ENCODE assay signal across 8 cellular contexts in genomic region chr16:21598676-21599157, GRCh38. TPM values are rescaled to one million over a fixed set of nuclear protein-coding genes. Genes with fewer than 3 reads are reported as not detected.
DNase-seq lines count a peak whose midpoint lies in the region; ATAC-seq and TF ChIP-seq lines count a peak whose summit lies in the region.

No MANE protein-coding gene starts in this region.

- H3K79me1 ChIP-seq in trophoblast cell (ENCODE audit: low read length) = peaks cover 10% of the 10 kb centered on the region

- peak overlapping the region; percentile 98 for H4K8ac ChIP-seq in trophoblast cell (ENCODE audit: low read depth, low read length)

- no CpG with 5 or more reads among the region's 17 CpGs for WGBS in trophoblast cell (ENCODE audit: extremely low coverage, insufficient coverage, insufficient read length)

- no peaks in the 10 kb centered on the region for H3K36me3 Mint-ChIP-seq in activated T-helper 17 cell treated with anti-CD3 and anti-CD28 coated beads, Interleukin-2, amount 50 U/mL, for 72 hours (ENCODE audit: low read depth)

- TF ChIP-seq CTCF in cardiac muscle cell (IDR thresholded peaks at IDR 0.05; ENCODE audit: low read depth, low read length) = no peak

- TF ChIP-seq EP300 in Ishikawa (IDR thresholded peaks at IDR 0.05; ENCODE audit: borderline replicate concordance) = no peak

- no peak overlapping the region for H3K23ac ChIP-seq in trophoblast cell (ENCODE audit: low read length)

- peak overlapping the region; percentile 97 for H3K14ac ChIP-seq in trophoblast cell (ENCODE audit: low read length)

- no peaks in the 10 kb centered on the region for H3K9me3 ChIP-seq in cardiac muscle cell (ENCODE audit: low read depth)
- H3K9me3 ChIP-seq in trophoblast cell (ENCODE audit: insufficient read depth, low read depth, low read length) = no peaks in the 10 kb centered on the region

- no peaks in the 10 kb centered on the region for H3K27me3 Mint-ChIP-seq in activated T-helper 17 cell treated with anti-CD3 and anti-CD28 coated beads, Interleukin-2, amount 50 U/mL, for 72 hours

- DNase-seq in GF-D8 (lab: John Stamatoyannopoulos, UW) (peak; percentile 12), cardiac muscle cell (ENCODE audit: low read depth in 1 of 2, low spot score in 1 of 2) (peak in 1 of 2 donors; percentile 37), trophoblast cell (no peak), epidermal melanocyte (ENCODE audit: insufficient read length, low spot score) (no peak), DMS114 treated with DMSO at 0.1 percent for 48 hours (lab: John Stamatoyannopoulos, UW; ENCODE audit: unreplicated experiment) (no peak), occipital lobe (lab: John Stamatoyannopoulos, UW) (no peak)

- H3K4me3 ChIP-seq in cardiac muscle cell = peak overlapping the region; percentile 97
- peak overlapping the region; percentile 92 for H3K4me3 ChIP-seq in trophoblast cell (ENCODE audit: low read depth, low read length)

- peak; percentile 6 for ATAC-seq in activated T-helper 17 cell treated with anti-CD3 and anti-CD28 coated beads, Interleukin-2, amount 50 U/mL, for 72 hours (replicated peaks)

- H4K12ac ChIP-seq in trophoblast cell (ENCODE audit: low read depth, low read length) = peak overlapping the region; percentile 98

- H3K4me3 Mint-ChIP-seq in activated T-helper 17 cell treated with anti-CD3 and anti-CD28 coated beads, Interleukin-2, amount 50 U/mL, for 72 hours = peak overlapping the region; percentile 91

- peak overlapping the region; percentile 79 for H2BK5ac ChIP-seq in trophoblast cell (ENCODE audit: low read depth, low read length, poor library complexity)

- peak overlapping the region; percentile 85 for H2BK120ac ChIP-seq in trophoblast cell (ENCODE audit: insufficient read depth, low read length, poor library complexity)

- H4K91ac ChIP-seq in trophoblast cell (ENCODE audit: low read depth, low read length) = peak overlapping the region; percentile 96

- H3K4me1 ChIP-seq in cardiac muscle cell (ENCODE audit: low read depth) (peaks cover 9% of the 10 kb centered on the region), trophoblast cell (ENCODE audit: control insufficient read depth in 1 of 2, insufficient read depth in 2 of 2, low read length in 2 of 2) (peaks cover 0 to 5% of the 10 kb centered on the region in 2 experiments)

- peak overlapping the region; percentile 94 for H3K27ac Mint-ChIP-seq in activated T-helper 17 cell treated with anti-CD3 and anti-CD28 coated beads, Interleukin-2, amount 50 U/mL, for 72 hours

- H3K27ac ChIP-seq in cardiac muscle cell (peak overlapping the region; percentile 97), trophoblast cell (ENCODE audit: low read depth, low read length) (peak overlapping the region; percentile 59)

- TF ChIP-seq RAD21 in Ishikawa (IDR thresholded peaks at IDR 0.05; ENCODE audit: low read depth) = no peak

- H3K36me3 ChIP-seq in cardiac muscle cell = no peaks in the 10 kb centered on the region
- no peaks in the 10 kb centered on the region for H3K36me3 ChIP-seq in trophoblast cell (ENCODE audit: control insufficient read depth in 1 of 2, insufficient read depth in 2 of 2, low read length in 2 of 2)

- H3K18ac ChIP-seq in trophoblast cell (ENCODE audit: low read length) = peak overlapping the region; percentile 94

- H3K4me1 Mint-ChIP-seq in activated T-helper 17 cell treated with anti-CD3 and anti-CD28 coated beads, Interleukin-2, amount 50 U/mL, for 72 hours = peaks cover 26% of the 10 kb centered on the region

- H3K4ac ChIP-seq in trophoblast cell (ENCODE audit: low read depth, low read length) = peak overlapping the region; percentile 90

- H3K9ac ChIP-seq in trophoblast cell (ENCODE audit: low read length) = peak overlapping the region; percentile 91

- H2BK12ac ChIP-seq in trophoblast cell (ENCODE audit: low read length) = peak overlapping the region; percentile 41

- peak overlapping the region; percentile 86 for H2AK5ac ChIP-seq in trophoblast cell (ENCODE audit: low read length)

- H3K4me2 ChIP-seq in trophoblast cell (ENCODE audit: low read length) = peak overlapping the region; percentile 79

- H3K27me3 ChIP-seq in cardiac muscle cell (no peaks in the 10 kb centered on the region), trophoblast cell (ENCODE audit: insufficient read depth, low read length) (no peaks in the 10 kb centered on the region)

- H3K9me3 Mint-ChIP-seq in activated T-helper 17 cell treated with anti-CD3 and anti-CD28 coated beads, Interleukin-2, amount 50 U/mL, for 72 hours = no peaks in the 10 kb centered on the region

- H3K79me2 ChIP-seq in trophoblast cell (ENCODE audit: control insufficient read depth, insufficient read depth, low read length, poor library complexity) = peaks cover 10% of the 10 kb centered on the region

- H2AFZ ChIP-seq in trophoblast cell (ENCODE audit: insufficient read depth, low read length, poor library complexity) = peak overlapping the region; percentile 99

TF ChIP-seq in Ishikawa, 13 proteins besides CTCF, POLR2A, EP300 and RAD21:
- TF ChIP-seq YY1 (IDR thresholded peaks at IDR 0.05; ENCODE audit: low read depth) = no peak
- peak; percentile 67; the same call in 1 of the 2 replicates for TF ChIP-seq ZBTB7A (IDR thresholded peaks at IDR 0.05; ENCODE audit: low read depth)

RNA-seq across cellular contexts. Expression of gene METTL9, which starts 0.7 kb away (rescaled TPM):
- total RNA-seq in activated T-helper 17 cell treated with anti-CD3 and anti-CD28 coated beads, Interleukin-2, amount 50 U/mL, for 72 hours = 10 to 100 TPM; 70.7 to 95.7 TPM
- total RNA-seq in cardiac muscle cell (247 and 313 TPM in 2 replicates), occipital lobe (215 TPM)
- polyA plus RNA-seq in cardiac muscle cell = 125 and 129 TPM in 2 replicates
- polyA plus RNA-seq in trophoblast cell (2013) = 75.9 and 83.4 TPM in 2 replicates

RNA-seq across cellular contexts. Expression of gene IGSF6, which starts 53.7 kb away (rescaled TPM):
- total RNA-seq in activated T-helper 17 cell treated with anti-CD3 and anti-CD28 coated beads, Interleukin-2, amount 50 U/mL, for 72 hours = under 1 TPM in 1 of 2 donors, not detected in 1; 0.45 TPM
- total RNA-seq in cardiac muscle cell = not detected in 2 replicates
- 0.13 TPM in 1 of 2 replicates, not detected in the other for polyA plus RNA-seq in cardiac muscle cell
- not detected in 2 replicates for polyA plus RNA-seq in trophoblast cell (2013)
- total RNA-seq in occipital lobe = 3.1 TPM
